10 cellular contexts compared by ENCODE assay signal in the genomic region with DNA sequence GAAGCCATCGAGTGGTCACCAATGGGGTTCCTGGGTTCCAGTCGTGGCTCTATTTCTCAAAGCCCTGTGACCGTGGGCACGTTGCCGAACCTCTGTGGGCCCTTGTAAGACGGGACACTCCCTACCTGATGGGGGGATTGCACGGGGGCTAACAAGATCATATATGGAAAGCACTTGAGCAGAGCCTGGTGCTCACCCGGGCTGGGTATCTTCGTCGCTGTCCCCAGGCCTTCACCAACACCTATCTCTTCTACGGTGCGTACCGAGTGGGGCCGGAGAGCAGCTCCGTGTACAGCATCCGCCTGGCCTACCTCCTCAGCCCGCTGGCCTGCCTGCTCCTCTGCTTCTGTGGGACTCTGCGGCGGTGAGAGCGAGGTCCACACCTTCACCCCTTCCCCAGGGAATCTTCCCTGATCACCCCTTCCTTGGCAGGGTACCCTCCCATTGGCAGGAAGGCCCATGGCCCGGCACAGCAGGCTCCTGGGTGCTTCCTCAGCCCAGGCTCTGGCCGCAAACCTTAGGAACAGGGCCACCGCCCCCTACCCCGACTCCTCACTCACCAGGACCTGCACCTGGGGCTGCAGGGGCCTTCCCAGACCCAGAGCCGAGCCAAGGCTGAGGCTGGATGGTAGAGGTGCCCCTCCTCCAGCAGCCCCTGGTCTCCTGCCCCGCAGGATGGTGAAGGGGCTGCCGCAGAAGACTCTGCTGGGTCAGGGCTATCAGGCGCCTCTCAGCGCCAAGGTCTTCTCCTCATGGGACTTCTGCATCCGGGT. TPM values are rescaled to one million over a fixed set of nuclear protein-coding genes. Genes with fewer than 3 reads are reported as not detected.
DNase-seq lines count a peak whose midpoint lies in the region; ATAC-seq and TF ChIP-seq lines count a peak whose summit lies in the region.
"Had no signal": no experiment of that assay in that cellular context is flagged by ENCODE, and none has a peak within 500 bp of the region (broad histone marks: within the 10 kb centered on the region; RNA-seq: fewer than 3 reads in every experiment).

No MANE protein-coding gene starts in this region.

- peaks cover 54% of the 10 kb centered on the region for H3K36me3 Mint-ChIP-seq in activated CD4-positive, alpha-beta T cell treated with anti-CD3 and anti-CD28 coated beads for 36 hours (ENCODE audit: low read depth)
- peaks cover 42% of the 10 kb centered on the region for H3K36me3 Mint-ChIP-seq in activated naive CD8-positive, alpha-beta T cell treated with anti-CD3 and anti-CD28 coated beads, Interleukin-2, amount 50 U/mL, for 24 hours (ENCODE audit: low read depth)

- no peak for TF ChIP-seq POLR2A in Peyer's patch (IDR thresholded peaks at IDR 0.05)

- H3K27ac ChIP-seq in Peyer's patch (peak overlapping the region in 3 of 4 donors; percentile 30 to 99 (median 84)), skin epidermis (peak overlapping the region in 11 of 21 experiments; percentile 49 to 98 (median 85))
- H3K27ac ChIP-seq: suprapubic skin had no signal

- peaks cover 7 to 50% (median 44%) of the 10 kb centered on the region in 4 donors for H3K4me1 ChIP-seq in Peyer's patch

- peak overlapping the region; percentile 73 for H3K27ac Mint-ChIP-seq in activated CD4-positive, alpha-beta T cell treated with anti-CD3 and anti-CD28 coated beads for 36 hours
- peak overlapping the region; percentile 80 for H3K27ac Mint-ChIP-seq in activated naive CD8-positive, alpha-beta T cell treated with anti-CD3 and anti-CD28 coated beads, Interleukin-2, amount 50 U/mL, for 24 hours

- peaks cover 67% of the 10 kb centered on the region for H3K4me1 Mint-ChIP-seq in activated CD4-positive, alpha-beta T cell treated with anti-CD3 and anti-CD28 coated beads for 36 hours
- peaks cover 70% of the 10 kb centered on the region for H3K4me1 Mint-ChIP-seq in activated naive CD8-positive, alpha-beta T cell treated with anti-CD3 and anti-CD28 coated beads, Interleukin-2, amount 50 U/mL, for 24 hours

- peak overlapping the region in 1 of 4 donors; percentile 97 for H3K4me3 ChIP-seq in Peyer's patch
- peak overlapping the region in 2 of 7 experiments; percentile 0 to 38 for H3K4me3 ChIP-seq in skin epidermis
- H3K4me3 ChIP-seq: suprapubic skin had no signal

- intact Hi-C loops in activated CD4-positive, alpha-beta T cell treated with anti-CD3 and anti-CD28 coated beads for 36 hours (cut with DNase I, micrococcal nuclease), result loop anchor here (2.0 to 5.0 kb wide), 3 partner anchors 34 to 647 kb away; partner anchors contain the start of gene SYNGR2 (in 1 of the 2)

- POLR2A ChIA-PET in activated CD4-positive, alpha-beta T cell treated with anti-CD3 and anti-CD28 coated beads for 36 hours (lab: Charles Lee), result interaction anchor here (1.6 kb wide), 1 partner anchor 9 kb away, joined by 5 read pairs; no protein-coding TSS in a partner anchor

- no peaks in the 10 kb centered on the region for H3K27me3 ChIP-seq in Peyer's patch
- H3K27me3 ChIP-seq: suprapubic skin had no signal

- TF ChIP-seq CTCF in Peyer's patch (IDR thresholded peaks at IDR 0.05), result no peak

- no peaks in the 10 kb centered on the region for H3K36me3 ChIP-seq in Peyer's patch
- H3K36me3 ChIP-seq: suprapubic skin had no signal

- peak overlapping the region; percentile 94 for H3K4me3 Mint-ChIP-seq in activated CD4-positive, alpha-beta T cell treated with anti-CD3 and anti-CD28 coated beads for 36 hours
- peak overlapping the region; percentile 95 for H3K4me3 Mint-ChIP-seq in activated naive CD8-positive, alpha-beta T cell treated with anti-CD3 and anti-CD28 coated beads, Interleukin-2, amount 50 U/mL, for 24 hours

- H3K9me3 ChIP-seq in Peyer's patch, result no peaks in the 10 kb centered on the region
- H3K9me3 ChIP-seq: suprapubic skin had no signal

- H3K9me3 Mint-ChIP-seq in activated CD4-positive, alpha-beta T cell treated with anti-CD3 and anti-CD28 coated beads for 36 hours (ENCODE audit: low read depth), result no peaks in the 10 kb centered on the region
- no peaks in the 10 kb centered on the region for H3K9me3 Mint-ChIP-seq in activated naive CD8-positive, alpha-beta T cell treated with anti-CD3 and anti-CD28 coated beads, Interleukin-2, amount 50 U/mL, for 24 hours

- DNase-seq in activated CD4-positive, alpha-beta T cell treated with anti-CD3 and anti-CD28 coated beads for 36 hours, result peak; percentile 46
- DNase-seq in activated CD4-positive, alpha-beta T cell treated with anti-CD3 and anti-CD28 coated beads, Interleukin-2, amount 50 U/mL, for 4 hours, result no peak
- DNase-seq in Peyer's patch, result peak in 1 of 3 donors; percentile 48
- peak; percentile 24 for DNase-seq in activated naive CD8-positive, alpha-beta T cell treated with anti-CD3 and anti-CD28 coated beads, Interleukin-2, amount 50 U/mL, for 24 hours
- DNase-seq in AG08395 (ENCODE audit: low spot score), result no peak
- DNase-seq: amniotic stem cell had no signal

- CTCF ChIA-PET in activated CD4-positive, alpha-beta T cell treated with anti-CD3 and anti-CD28 coated beads for 36 hours (lab: Charles Lee), result interaction anchor here (0.5 to 5.8 kb wide), 9 partner anchors 8 to 292 kb away, joined by 3 to 42 read pairs (median 4); no protein-coding TSS in a partner anchor

- ATAC-seq in activated CD4-positive, alpha-beta T cell treated with anti-CD3 and anti-CD28 coated beads for 36 hours, result no peak
- ATAC-seq in activated naive CD8-positive, alpha-beta T cell treated with anti-CD3 and anti-CD28 coated beads, Interleukin-2, amount 50 U/mL, for 24 hours, result no peak
- no peak for ATAC-seq in GM18907 (IDR thresholded peaks at IDR 0.05; ENCODE audit: unreplicated experiment)
- no peak for ATAC-seq in GM18858 (IDR thresholded peaks at IDR 0.05; ENCODE audit: unreplicated experiment)

- H3K27me3 Mint-ChIP-seq in activated CD4-positive, alpha-beta T cell treated with anti-CD3 and anti-CD28 coated beads for 36 hours, result no peaks in the 10 kb centered on the region
- no peaks in the 10 kb centered on the region for H3K27me3 Mint-ChIP-seq in activated naive CD8-positive, alpha-beta T cell treated with anti-CD3 and anti-CD28 coated beads, Interleukin-2, amount 50 U/mL, for 24 hours

RNA-seq across cellular contexts. Expression of gene TMC8, which starts 2.8 kb away (rescaled TPM):
- 100 to 1,000 TPM; 123 to 139 TPM for total RNA-seq in activated CD4-positive, alpha-beta T cell treated with anti-CD3 and anti-CD28 coated beads for 36 hours
- total RNA-seq in Peyer's patch, result 10 to 100 TPM in 3 of 4 donors, 1 to 10 TPM in 1; 10.0 to 66.8 (median 22.5) TPM

RNA-seq across cellular contexts. Expression of gene TMC6, which starts 4.8 kb away (rescaled TPM):
- 100 to 1,000 TPM; 138 to 145 TPM for total RNA-seq in activated CD4-positive, alpha-beta T cell treated with anti-CD3 and anti-CD28 coated beads for 36 hours
- total RNA-seq in Peyer's patch, result 100 to 1,000 TPM in 1 of 4 donors, 10 to 100 TPM in 3; 54.5 to 107 (median 94.9) TPM

RNA-seq across cellular contexts. Expression of gene C17orf99, which starts 12.8 kb away (rescaled TPM):
- not detected for total RNA-seq in activated CD4-positive, alpha-beta T cell treated with anti-CD3 and anti-CD28 coated beads for 36 hours
- total RNA-seq in Peyer's patch, result 1 to 10 TPM in 1 of 4 donors, not detected in 3; 1.6 TPM

RNA-seq across cellular contexts. Expression of gene SYNGR2, which starts 35.0 kb away (rescaled TPM):
- total RNA-seq in activated CD4-positive, alpha-beta T cell treated with anti-CD3 and anti-CD28 coated beads for 36 hours, result 10 to 100 TPM; 79.1 to 89.2 TPM
- total RNA-seq in Peyer's patch, result 10 to 100 TPM; 51.2 to 87.2 (median 77.3) TPM

RNA-seq across cellular contexts. Expression of gene TK1, which starts 53.5 kb away (rescaled TPM):
- total RNA-seq in activated CD4-positive, alpha-beta T cell treated with anti-CD3 and anti-CD28 coated beads for 36 hours, result 100 to 1,000 TPM; 157 to 195 TPM
- total RNA-seq in Peyer's patch, result 10 to 100 TPM in 2 of 4 donors, 1 to 10 TPM in 2; 6.2 to 46.2 (median 10.1) TPM

Comparison
In these comparisons a context has a peak if more than half of its experiments do, and no peak if none do; other contexts are left out.
1. DNase-seq: peak in activated CD4-positive, alpha-beta T cell treated with anti-CD3 and anti-CD28 coated beads for 36 hours (single experiment) and activated naive CD8-positive, alpha-beta T cell treated with anti-CD3 and anti-CD28 coated beads, Interleukin-2, amount 50 U/mL, for 24 hours (single experiment); none in activated CD4-positive, alpha-beta T cell treated with anti-CD3 and anti-CD28 coated beads, Interleukin-2, amount 50 U/mL, for 4 hours (0 of 2) and AG08395 (single experiment).